8 cellular contexts compared by ENCODE assay signal in the genomic region with DNA sequence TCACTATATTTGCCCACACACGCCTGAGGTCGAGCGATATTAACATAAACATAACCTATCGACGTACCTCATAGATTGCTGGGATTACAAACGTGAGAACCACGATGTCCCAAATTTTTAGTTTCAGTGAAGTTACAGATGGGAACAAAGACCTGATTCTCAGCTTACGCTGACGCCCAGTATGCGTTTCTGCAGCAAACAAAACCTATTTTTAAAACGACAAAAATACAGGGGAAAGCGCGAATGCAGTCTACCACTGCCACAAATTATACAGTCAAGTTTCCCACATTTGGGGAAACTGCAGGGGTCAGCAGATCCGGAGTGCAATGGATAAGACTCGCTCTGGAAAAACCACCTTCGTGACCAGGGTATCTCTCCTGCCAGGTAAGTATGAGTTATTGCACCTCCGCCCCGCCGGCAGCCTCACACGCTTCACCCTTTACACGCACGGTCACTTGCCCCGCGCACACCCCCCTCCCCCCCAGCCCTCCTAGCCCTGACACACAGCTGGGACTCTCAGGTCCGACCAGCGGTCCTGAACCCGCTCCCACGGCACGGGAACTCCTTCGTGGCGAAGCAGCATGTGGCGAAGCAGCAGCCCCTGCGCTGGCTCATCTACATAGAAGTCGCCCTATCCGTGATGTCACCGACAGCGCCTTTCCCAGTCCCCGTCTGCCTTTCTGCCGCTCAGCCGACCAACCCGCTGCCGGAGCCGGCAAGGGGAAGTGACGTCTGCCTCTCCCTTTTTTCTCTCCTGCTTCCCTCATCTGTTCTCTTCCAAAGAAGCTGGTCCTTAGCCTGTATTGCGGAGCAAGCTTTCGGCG. TPM values are rescaled to one million over a fixed set of nuclear protein-coding genes. Genes with fewer than 3 reads are reported as not detected.
DNase-seq lines count a peak whose midpoint lies in the region; ATAC-seq, FAIRE-seq and TF ChIP-seq lines count a peak whose summit lies in the region.
"Not testable (repeated sequence)": the region's sequence is repeated elsewhere in the genome, so short reads cannot be mapped to it uniquely, and the experiment has no call there.

No MANE protein-coding gene starts in this region.

- not testable (repeated sequence) for H3K9me3 Mint-ChIP-seq in progenitor cell of endocrine pancreas (ENCODE audit: low read depth)

- H3K36me3 ChIP-seq in right atrium auricular region = not testable (repeated sequence)

- not testable (repeated sequence) for TF ChIP-seq CTCF in right atrium auricular region (IDR thresholded peaks at IDR 0.05); progenitor cell of endocrine pancreas (IDR thresholded peaks at IDR 0.05; ENCODE audit: unreplicated experiment)

- FAIRE-seq in GM12892 (lab: Jason Lieb, UNC) = peak; percentile 80

- peak; percentile 100 for TF ChIP-seq POLR2A in GM12892 (IDR thresholded peaks at IDR 0.05; ENCODE audit: low read depth, low read length)

- H3K27me3 ChIP-seq in right atrium auricular region = not testable (repeated sequence)

- not testable (repeated sequence) for H3K9me3 ChIP-seq in right atrium auricular region

- ATAC-seq in HG02884 (IDR thresholded peaks at IDR 0.05; ENCODE audit: unreplicated experiment) = peak; percentile 61

- DNase-seq in GM12892 (ENCODE audit: insufficient read length) (peak; percentile 69), NCI-H187 treated with DMSO at 0.1 percent for 48 hours (lab: John Stamatoyannopoulos, UW) (peak; percentile 89), T-helper 9 cell (peak; percentile 59), anterior cingulate cortex (lab: John Stamatoyannopoulos, UW) (peak; percentile 24 to 94 (median 84)), right atrium auricular region (ENCODE audit: low spot score) (peak; percentile 92), progenitor cell of endocrine pancreas (ENCODE audit: low spot score, unreplicated experiment) (peak; percentile 58), ureter (ENCODE audit: low spot score) (peak; percentile 82)

- not testable (repeated sequence) for H3K4me1 ChIP-seq in right atrium auricular region

- peak overlapping the region; percentile 100 for H3K27ac Mint-ChIP-seq in progenitor cell of endocrine pancreas

- H3K4me3 ChIP-seq in right atrium auricular region = peak overlapping the region; percentile 16 to 45

- H3K27me3 Mint-ChIP-seq in progenitor cell of endocrine pancreas = not testable (repeated sequence)

- not testable (repeated sequence) for H3K4me1 Mint-ChIP-seq in progenitor cell of endocrine pancreas (ENCODE audit: low read depth)

- peak overlapping the region; percentile 73 to 82 for H3K27ac ChIP-seq in right atrium auricular region

- H3K36me3 Mint-ChIP-seq in progenitor cell of endocrine pancreas (ENCODE audit: insufficient read depth) = not testable (repeated sequence)

- peak overlapping the region; percentile 73 for H3K4me3 Mint-ChIP-seq in progenitor cell of endocrine pancreas (ENCODE audit: low read depth)

RNA-seq across cellular contexts. Expression of a gene that starts 30.5 kb away (rescaled TPM):
- not detected for polyA plus RNA-seq in GM12892 (2012; ENCODE audit: missing spikeins)
- 100 to 1,000 TPM in 1 of 2 donors, 10 to 100 TPM in 1; 73.3 to 153 TPM for total RNA-seq in right atrium auricular region
- total RNA-seq in progenitor cell of endocrine pancreas = not detected in 2 replicates
- not detected for total RNA-seq in ureter

RNA-seq across cellular contexts. Expression of a gene that starts 55.7 kb away (rescaled TPM):
- polyA plus RNA-seq in GM12892 (2012; ENCODE audit: missing spikeins) = 104 TPM
- 1,000 to 10,000 TPM in 1 of 2 donors, 100 to 1,000 TPM in 1; 898 to 1,186 TPM for total RNA-seq in right atrium auricular region
- total RNA-seq in progenitor cell of endocrine pancreas = 38.1 and 38.8 TPM in 2 replicates
- 744 TPM for total RNA-seq in ureter

Comparison
In these comparisons a context has a peak if more than half of its experiments do, and no peak if none do; other contexts are left out.
1. Peak in every context shown above with its lines: DNase-seq, ATAC-seq, H3K4me3 ChIP-seq and H3K27ac ChIP-seq.
2. RNA of a gene that starts 30.5 kb away (total RNA-seq): 73.3 to 153 TPM in right atrium auricular region; not detected in progenitor cell of endocrine pancreas and not detected in ureter (single experiment); every median in the first group is over 10 times any median in the second.
3. RNA of a gene that starts 55.7 kb away (total RNA-seq): 898 to 1,186 TPM in right atrium auricular region and 744 TPM in ureter (single experiment); 38.1 to 38.8 TPM in progenitor cell of endocrine pancreas; every median in the first group is over 10 times any median in the second.